ENCODE assay signal across 23 cellular contexts in the genomic region with DNA sequence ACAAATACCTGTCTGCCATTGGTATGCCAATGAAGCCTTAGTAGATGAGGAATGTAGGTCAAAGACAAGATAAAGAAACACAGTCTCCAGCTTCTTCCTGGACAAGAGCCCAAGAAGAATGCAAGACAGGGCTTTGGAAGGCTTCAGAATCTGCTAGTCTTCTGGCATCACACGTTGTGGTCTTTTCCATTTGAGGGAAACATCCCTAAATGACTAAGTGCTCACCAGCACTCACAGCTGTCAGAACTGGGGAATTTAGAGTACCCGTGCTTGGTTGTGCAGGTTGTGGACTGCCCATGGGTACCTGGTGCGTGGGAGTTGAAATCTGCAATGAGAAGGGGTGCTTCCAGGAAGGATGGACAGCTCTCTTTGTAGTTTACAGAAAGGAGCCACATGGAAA. TPM values are rescaled to one million over a fixed set of nuclear protein-coding genes. Genes with fewer than 3 reads are reported as not detected.
"Had no signal": no experiment of that assay in that cellular context is flagged by ENCODE, and none has a peak within 500 bp of the region (broad histone marks: within the 10 kb centered on the region; RNA-seq: fewer than 3 reads in every experiment).

No MANE protein-coding gene starts in this region.

- H3K9ac ChIP-seq: neural progenitor cell had no signal

- H3K36me3 Mint-ChIP-seq: activated naive CD4-positive, alpha-beta T cell treated with anti-CD3 and anti-CD28 coated beads, Interleukin-2, amount 50 U/mL, for 24 hours; brain; mesothelial cell of epicardium; naive thymus-derived CD8-positive, alpha-beta T cell; neural progenitor cell; T-cell had no signal

- H3K27me3 ChIP-seq: gastrocnemius medialis had no signal

- H3K9me3 ChIP-seq: gastrocnemius medialis had no signal

- DNase-seq: activated CD4-positive, alpha-beta T cell treated with anti-CD3 and anti-CD28 coated beads for 1 hour; activated CD4-positive, alpha-beta T cell treated with anti-CD3 and anti-CD28 coated beads, Interleukin-2, amount 50 U/mL, for 1 hour; activated CD8-positive, alpha-beta T cell treated with anti-CD3 and anti-CD28 coated beads, Interleukin-2, amount 10 ng/mL, durations not matched to agents 7 days and 5 days; activated gamma-delta T cell; anterior cingulate cortex; caudate nucleus; effector memory CD4-positive, alpha-beta T cell; gastrocnemius medialis; head of caudate nucleus; kidney; naive thymus-derived CD8-positive, alpha-beta T cell; retina; stimulated activated CD4-positive, alpha-beta T cell treated with anti-CD3 and anti-CD28 coated beads, Interleukin-4, amount 100 ng/mL, for 4 hours; stimulated activated naive CD8-positive, alpha-beta T cell treated with anti-CD3 and anti-CD28 coated beads, Interleukin-15, Interleukin-2, amounts not matched to agents 100 U/mL and 50 U/mL, for 24 hours; T-cell; trophoblast cell had no signal

- H3K36me3 ChIP-seq: gastrocnemius medialis, neural progenitor cell had no signal

- H3K4me1 Mint-ChIP-seq: activated naive CD4-positive, alpha-beta T cell treated with anti-CD3 and anti-CD28 coated beads, Interleukin-2, amount 50 U/mL, for 24 hours; neural progenitor cell had no signal

- H3K4me3 ChIP-seq: gastrocnemius medialis, neural progenitor cell had no signal

- H3K9me3 Mint-ChIP-seq: activated naive CD4-positive, alpha-beta T cell treated with anti-CD3 and anti-CD28 coated beads, Interleukin-2, amount 50 U/mL, for 24 hours; activated T-helper 1 cell treated with anti-CD3 and anti-CD28 coated beads, Interleukin-12 subunit alpha, Interleukin-12 subunit beta, Interleukin-2, Interleukin-4 antibody, amounts not matched to agents 30 ng/mL and 10 ng/mL and 1 ng/mL, durations not matched to agents 14 hours and 24 hours and 36 hours; mesothelial cell of epicardium; neural progenitor cell; T-cell; T-helper 2 cell treated with Interferon-gamma antibody and Interleukin-4, amounts not matched to agents 5 μg/mL and 100 μg/mL, for 36 hours had no signal

- H3K4me3 Mint-ChIP-seq: activated CD8-positive, alpha-beta T cell treated with anti-CD3 and anti-CD28 coated beads, Interleukin-2, amount 10 ng/mL, durations not matched to agents 7 days and 5 days; activated naive CD4-positive, alpha-beta T cell treated with anti-CD3 and anti-CD28 coated beads, Interleukin-2, amount 50 U/mL, for 24 hours; activated T-helper 1 cell treated with anti-CD3 and anti-CD28 coated beads, Interleukin-12 subunit alpha, Interleukin-12 subunit beta, Interleukin-2, Interleukin-4 antibody, amounts not matched to agents 30 ng/mL and 10 ng/mL and 1 ng/mL, durations not matched to agents 14 hours and 24 hours and 36 hours; mesothelial cell of epicardium; naive thymus-derived CD8-positive, alpha-beta T cell; neural progenitor cell; T-cell; T-helper 2 cell treated with Interferon-gamma antibody and Interleukin-4, amounts not matched to agents 5 μg/mL and 100 μg/mL, for 36 hours had no signal

- H3K4me2 ChIP-seq: neural progenitor cell had no signal

- H2AFZ ChIP-seq: neural progenitor cell had no signal

- H3K27ac ChIP-seq: neural progenitor cell had no signal

- ATAC-seq: activated CD8-positive, alpha-beta T cell treated with anti-CD3 and anti-CD28 coated beads, Interleukin-2, amount 10 ng/mL, durations not matched to agents 7 days and 5 days; esophagus mucosa; gastrocnemius medialis; naive thymus-derived CD8-positive, alpha-beta T cell; stimulated activated naive CD8-positive, alpha-beta T cell treated with anti-CD3 and anti-CD28 coated beads, Interleukin-15, Interleukin-2, amounts not matched to agents 100 U/mL and 50 U/mL, for 24 hours; T-cell had no signal

- H3K27ac Mint-ChIP-seq: activated CD8-positive, alpha-beta T cell treated with anti-CD3 and anti-CD28 coated beads, Interleukin-2, amount 10 ng/mL, durations not matched to agents 7 days and 5 days; activated naive CD4-positive, alpha-beta T cell treated with anti-CD3 and anti-CD28 coated beads, Interleukin-2, amount 50 U/mL, for 24 hours; activated T-helper 1 cell treated with anti-CD3 and anti-CD28 coated beads, Interleukin-12 subunit alpha, Interleukin-12 subunit beta, Interleukin-2, Interleukin-4 antibody, amounts not matched to agents 30 ng/mL and 10 ng/mL and 1 ng/mL, durations not matched to agents 14 hours and 24 hours and 36 hours; mesothelial cell of epicardium; naive thymus-derived CD8-positive, alpha-beta T cell; neural progenitor cell; T-cell; T-helper 2 cell treated with Interferon-gamma antibody and Interleukin-4, amounts not matched to agents 5 μg/mL and 100 μg/mL, for 36 hours had no signal

RNA-seq across cellular contexts. Expression of a gene that starts 27.1 kb away (rescaled TPM):
- total RNA-seq: activated CD8-positive, alpha-beta T cell treated with anti-CD3 and anti-CD28 coated beads, Interleukin-2, amount 10 ng/mL, durations not matched to agents 7 days and 5 days; activated T-helper 1 cell treated with anti-CD3 and anti-CD28 coated beads, Interleukin-12 subunit alpha, Interleukin-12 subunit beta, Interleukin-2, Interleukin-4 antibody, amounts not matched to agents 30 ng/mL and 10 ng/mL and 1 ng/mL, durations not matched to agents 14 hours and 24 hours and 36 hours; naive thymus-derived CD8-positive, alpha-beta T cell had no signal
